In genomic region chr9:84293001-84293798, GRCh38 we compare ENCODE assay signal across 10 cellular contexts. TPM values are rescaled to one million over a fixed set of nuclear protein-coding genes. Genes with fewer than 3 reads are reported as not detected.
A peak's percentile ranks its signal among the peaks of the same experiment; 100 is the strongest.
DNase-seq lines count a peak whose midpoint lies in the region; ATAC-seq and TF ChIP-seq lines count a peak whose summit lies in the region.
"Had no signal": no experiment of that assay in that cellular context is flagged by ENCODE, and none has a peak within 500 bp of the region (broad histone marks: within the 10 kb centered on the region; RNA-seq: fewer than 3 reads in every experiment).

No MANE protein-coding gene starts in this region.

- peaks cover 0 to 4% (median 0%) of the 10 kb centered on the region in 45 donors for H3K27me3 ChIP-seq in dorsolateral prefrontal cortex

- no peak overlapping the region for H3K4me3 Mint-ChIP-seq in activated naive CD4-positive, alpha-beta T cell treated with anti-CD3 and anti-CD28 coated beads, Interleukin-2, amount 10 ng/mL, durations not matched to agents 7 days and 5 days
- H3K4me3 Mint-ChIP-seq in stimulated activated naive CD8-positive, alpha-beta T cell treated with anti-CD3 and anti-CD28 coated beads, Interleukin-15, Interleukin-2, amounts not matched to agents 100 ng/mL and 50 ng/mL, for 24 hours: peak overlapping the region; percentile 58

- DNase-seq in activated naive CD4-positive, alpha-beta T cell treated with anti-CD3 and anti-CD28 coated beads, Interleukin-2, amount 10 ng/mL, durations not matched to agents 7 days and 5 days: peak; percentile 34
- no peak for DNase-seq in activated naive CD4-positive, alpha-beta T cell treated with Interleukin-2 at 50 U/mL for 16 hours
- DNase-seq in NOMO-1 treated with dmso at 0.1 percent for 144 hours (lab: John Stamatoyannopoulos, UW; ENCODE audit: unreplicated experiment) (peak; percentile 44), dorsolateral prefrontal cortex (no peak), SW480 (ENCODE audit: low spot score) (no peak), NCI-H2107 (lab: John Stamatoyannopoulos, UW) (no peak)
- DNase-seq: C1 segment of cervical spinal cord had no signal

- peaks cover 2% of the 10 kb centered on the region for H3K27me3 Mint-ChIP-seq in activated naive CD4-positive, alpha-beta T cell treated with anti-CD3 and anti-CD28 coated beads, Interleukin-2, amount 10 ng/mL, durations not matched to agents 7 days and 5 days
- H3K27me3 Mint-ChIP-seq in stimulated activated naive CD8-positive, alpha-beta T cell treated with anti-CD3 and anti-CD28 coated beads, Interleukin-15, Interleukin-2, amounts not matched to agents 100 ng/mL and 50 ng/mL, for 24 hours: no peaks in the 10 kb centered on the region

- H3K36me3 Mint-ChIP-seq in activated naive CD4-positive, alpha-beta T cell treated with anti-CD3 and anti-CD28 coated beads, Interleukin-2, amount 10 ng/mL, durations not matched to agents 7 days and 5 days: peaks cover 4% of the 10 kb centered on the region
- no peaks in the 10 kb centered on the region for H3K36me3 Mint-ChIP-seq in stimulated activated naive CD8-positive, alpha-beta T cell treated with anti-CD3 and anti-CD28 coated beads, Interleukin-15, Interleukin-2, amounts not matched to agents 100 ng/mL and 50 ng/mL, for 24 hours (ENCODE audit: low read depth)

- H3K9me3 Mint-ChIP-seq in activated naive CD4-positive, alpha-beta T cell treated with anti-CD3 and anti-CD28 coated beads, Interleukin-2, amount 10 ng/mL, durations not matched to agents 7 days and 5 days: no peaks in the 10 kb centered on the region
- H3K9me3 Mint-ChIP-seq in stimulated activated naive CD8-positive, alpha-beta T cell treated with anti-CD3 and anti-CD28 coated beads, Interleukin-15, Interleukin-2, amounts not matched to agents 100 ng/mL and 50 ng/mL, for 24 hours: no peaks in the 10 kb centered on the region

- peak overlapping the region; percentile 99 for H3K27ac Mint-ChIP-seq in activated naive CD4-positive, alpha-beta T cell treated with anti-CD3 and anti-CD28 coated beads, Interleukin-2, amount 10 ng/mL, durations not matched to agents 7 days and 5 days
- peak overlapping the region; percentile 95 for H3K27ac Mint-ChIP-seq in stimulated activated naive CD8-positive, alpha-beta T cell treated with anti-CD3 and anti-CD28 coated beads, Interleukin-15, Interleukin-2, amounts not matched to agents 100 ng/mL and 50 ng/mL, for 24 hours

- H3K4me3 ChIP-seq in dorsolateral prefrontal cortex: no peak overlapping the region

- CTCF ChIA-PET in activated naive CD4-positive, alpha-beta T cell treated with anti-CD3 and anti-CD28 coated beads, Interleukin-2, amount 10 ng/mL, durations not matched to agents 7 days and 5 days (lab: Charles Lee): interaction anchor here (1.1 to 6.4 kb wide), 12 partner anchors 8 to 356 kb away, joined by 3 to 63 read pairs (median 10); partner anchors contain the start of genes HNRNPK and RMI1

- intact Hi-C loops in dorsolateral prefrontal cortex (cut with DNase I): no loop called here

- ATAC-seq in HG02840 (IDR thresholded peaks at IDR 0.05; ENCODE audit: low FRiP score, unreplicated experiment): peak; percentile 52

- no peak overlapping the region for H3K27ac ChIP-seq in dorsolateral prefrontal cortex

- H3K4me1 Mint-ChIP-seq in activated naive CD4-positive, alpha-beta T cell treated with anti-CD3 and anti-CD28 coated beads, Interleukin-2, amount 10 ng/mL, durations not matched to agents 7 days and 5 days: peaks cover 67% of the 10 kb centered on the region
- peaks cover 60% of the 10 kb centered on the region for H3K4me1 Mint-ChIP-seq in stimulated activated naive CD8-positive, alpha-beta T cell treated with anti-CD3 and anti-CD28 coated beads, Interleukin-15, Interleukin-2, amounts not matched to agents 100 ng/mL and 50 ng/mL, for 24 hours (ENCODE audit: low read depth)

- TF ChIP-seq CTCF in dorsolateral prefrontal cortex (IDR thresholded peaks at IDR 0.05 in 54 of 56, conservative IDR thresholded peaks at IDR 0.05 in 2 of 56; ENCODE audit: low read depth in 1 of 56, partially characterized antibody in 56 of 56): no peak

RNA-seq across cellular contexts. Expression of gene SLC28A3, which starts 47.4 kb away (rescaled TPM):
- under 1 TPM in 13 of 120 experiments, not detected in 107; 0.09 to 0.21 (median 0.11) TPM for total RNA-seq in dorsolateral prefrontal cortex
- total RNA-seq: lung microvascular endothelial cell had no signal

Comparison
In these comparisons a context has a peak if more than half of its experiments do, and no peak if none do; other contexts are left out.
1. DNase-seq: peak in activated naive CD4-positive, alpha-beta T cell treated with anti-CD3 and anti-CD28 coated beads, Interleukin-2, amount 10 ng/mL, durations not matched to agents 7 days and 5 days (single experiment) and NOMO-1 treated with dmso at 0.1 percent for 144 hours (single experiment); none in activated naive CD4-positive, alpha-beta T cell treated with Interleukin-2 at 50 U/mL for 16 hours (single experiment), dorsolateral prefrontal cortex (0 of 10), SW480 (single experiment) and NCI-H2107 (single experiment).